ENCODE assay signal across 15 cellular contexts in the genomic region with DNA sequence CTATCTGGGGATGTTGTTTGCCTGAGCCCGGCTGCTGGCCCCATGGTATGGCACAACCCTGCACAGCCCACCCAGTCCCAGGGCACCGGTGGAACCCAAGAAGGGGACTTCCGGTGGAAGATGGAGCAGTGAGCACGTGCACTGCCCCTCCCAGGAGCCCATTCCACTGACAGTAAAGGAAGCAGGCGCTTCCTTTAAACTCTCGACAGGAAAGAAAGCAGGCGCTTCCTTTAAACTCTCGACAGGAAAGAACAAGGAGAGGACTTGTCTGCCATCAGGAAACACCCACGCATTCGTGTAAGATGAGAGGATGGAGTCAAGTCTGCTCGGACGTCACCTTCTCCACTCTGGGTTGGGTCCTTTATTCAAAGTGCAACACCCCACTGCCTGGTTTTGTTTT. TPM values are rescaled to one million over a fixed set of nuclear protein-coding genes. Genes with fewer than 3 reads are reported as not detected.
DNase-seq lines count a peak whose midpoint lies in the region; ATAC-seq, FAIRE-seq and TF ChIP-seq lines count a peak whose summit lies in the region.
"Had no signal": no experiment of that assay in that cellular context is flagged by ENCODE, and none has a peak within 500 bp of the region (broad histone marks: within the 10 kb centered on the region; RNA-seq: fewer than 3 reads in every experiment).

No MANE protein-coding gene starts in this region.

- TF ChIP-seq CTCF in right atrium auricular region (IDR thresholded peaks at IDR 0.05): no peak
- no peak for TF ChIP-seq CTCF in activated CD8-positive, alpha-beta T cell treated with anti-CD3 and anti-CD28 coated beads for 36 hours (IDR thresholded peaks at IDR 0.05)
- TF ChIP-seq CTCF in upper lobe of left lung (IDR thresholded peaks at IDR 0.05): no peak
- no peak for TF ChIP-seq CTCF in pancreas (IDR thresholded peaks at IDR 0.05)

- intact Hi-C loops in right cardiac atrium (cut with DNase I) (loop anchor here (5.0 to 10.0 kb wide), 6 partner anchors 221 to 1621 kb away; no protein-coding TSS in a partner anchor), pancreas (cut with DNase I) (no loop called here)
- intact Hi-C loops in activated CD8-positive, alpha-beta T cell treated with anti-CD3 and anti-CD28 coated beads for 36 hours (cut with micrococcal nuclease): loop anchor here (2.0 kb wide), 2 partner anchors 225 to 301 kb away; no protein-coding TSS in a partner anchor

- H3K27me3 ChIP-seq in right cardiac atrium (ENCODE audit: control insufficient read depth, insufficient read depth) (no peaks in the 10 kb centered on the region), right atrium auricular region (no peaks in the 10 kb centered on the region), upper lobe of left lung (no peaks in the 10 kb centered on the region), pancreas (no peaks in the 10 kb centered on the region)

- 36% methylated on average over 12 of the region's 12 CpGs for WGBS in right cardiac atrium
- 16 to 26% methylated on average over 11 to 12 of the region's 12 CpGs for whole genome bisulfite sequencing in upper lobe of left lung, 2 donors
- 42 to 58% methylated on average over 12 of the region's 12 CpGs for WGBS in pancreas, 2 donors

- peaks cover 2% of the 10 kb centered on the region for H3K4me1 ChIP-seq in right cardiac atrium (ENCODE audit: control insufficient read depth, insufficient read depth, low read length)
- H3K4me1 ChIP-seq in right atrium auricular region: peaks cover 0 to 21% of the 10 kb centered on the region in 2 donors
- peaks cover 0 to 22% (median 17%) of the 10 kb centered on the region in 4 donors for H3K4me1 ChIP-seq in upper lobe of left lung
- H3K4me1 ChIP-seq in pancreas: no peaks in the 10 kb centered on the region

- POLR2A ChIA-PET in activated CD8-positive, alpha-beta T cell treated with anti-CD3 and anti-CD28 coated beads for 36 hours (lab: Charles Lee): interaction anchor here (0.6 to 8.1 kb wide), 6 partner anchors 15 to 138 kb away, joined by 3 to 129 read pairs (median 3); a partner anchor contains a TSS

- H3K36me3 Mint-ChIP-seq in activated CD8-positive, alpha-beta T cell treated with anti-CD3 and anti-CD28 coated beads for 36 hours (ENCODE audit: low read depth): peaks cover 33% of the 10 kb centered on the region
- peaks cover 16 to 19% (median 18%) of the 10 kb centered on the region in 3 donors for H3K36me3 Mint-ChIP-seq in immature natural killer cell

- H3K27ac ChIP-seq in right cardiac atrium (ENCODE audit: low read length) (no peak overlapping the region), right atrium auricular region (no peak overlapping the region), upper lobe of left lung (peak overlapping the region; percentile 21 to 80 (median 68)), pancreas (no peak overlapping the region)

- H3K27me3 Mint-ChIP-seq in activated CD8-positive, alpha-beta T cell treated with anti-CD3 and anti-CD28 coated beads for 36 hours: no peaks in the 10 kb centered on the region
- peaks cover 6 to 21% (median 12%) of the 10 kb centered on the region in 3 donors for H3K27me3 Mint-ChIP-seq in immature natural killer cell (ENCODE audit: low read depth in 3 of 3)
- H3K27me3 Mint-ChIP-seq: stimulated activated memory B cell treated with anti-CD40 and anti-IgM and Interleukin-4, amounts not matched to agents 10 μg/mL and 1 μg/mL and 100 μg/mL, for 72 hours had no signal

- TF ChIP-seq EP300 in upper lobe of left lung (IDR thresholded peaks at IDR 0.05): peak in 3 of 4 donors; percentile 66 to 89 (median 87)

- H3K4me3 ChIP-seq in right cardiac atrium (ENCODE audit: low read length) (no peak overlapping the region), right atrium auricular region (no peak overlapping the region), upper lobe of left lung (no peak overlapping the region), pancreas (no peak overlapping the region)

- ATAC-seq in right cardiac atrium: peak; percentile 9 to 61
- ATAC-seq in activated CD8-positive, alpha-beta T cell treated with anti-CD3 and anti-CD28 coated beads for 36 hours: peak; percentile 14
- ATAC-seq in upper lobe of left lung (ENCODE audit: low FRiP score in 2 of 2): peak in 1 of 2 donors; percentile 31
- ATAC-seq in pancreas: no peak
- no peak for ATAC-seq in HG03139 (IDR thresholded peaks at IDR 0.05; ENCODE audit: unreplicated experiment)
- ATAC-seq: stimulated activated memory B cell treated with anti-CD40 and anti-IgM and Interleukin-4, amounts not matched to agents 10 μg/mL and 1 μg/mL and 100 μg/mL, for 72 hours had no signal

- no peak overlapping the region for H3K4me3 Mint-ChIP-seq in activated CD8-positive, alpha-beta T cell treated with anti-CD3 and anti-CD28 coated beads for 36 hours
- peak overlapping the region in 1 of 5 donors; percentile 4 for H3K4me3 Mint-ChIP-seq in immature natural killer cell
- H3K4me3 Mint-ChIP-seq: dendritic cell treated with granulocyte-macrophage colony-stimulating factor and Interleukin-4, amounts not matched to agents 40 ng/mL and 50 ng/mL, for 4 days; stimulated activated memory B cell treated with anti-CD40 and anti-IgM and Interleukin-4, amounts not matched to agents 10 μg/mL and 1 μg/mL and 100 μg/mL, for 72 hours had no signal

- peaks cover 20% of the 10 kb centered on the region for H3K9me3 Mint-ChIP-seq in activated CD8-positive, alpha-beta T cell treated with anti-CD3 and anti-CD28 coated beads for 36 hours
- peaks cover 0 to 2% (median 0%) of the 10 kb centered on the region in 6 donors for H3K9me3 Mint-ChIP-seq in immature natural killer cell
- H3K9me3 Mint-ChIP-seq: stimulated activated memory B cell treated with anti-CD40 and anti-IgM and Interleukin-4, amounts not matched to agents 10 μg/mL and 1 μg/mL and 100 μg/mL, for 72 hours had no signal

- CTCF ChIA-PET in activated CD8-positive, alpha-beta T cell treated with anti-CD3 and anti-CD28 coated beads for 36 hours (lab: Charles Lee): interaction anchor here (0.8 to 1.2 kb wide), 5 partner anchors 48 to 301 kb away, joined by 3 to 6 read pairs (median 3); no protein-coding TSS in a partner anchor

- no peak for FAIRE-seq in pancreas (lab: Jason Lieb, UNC)
- FAIRE-seq: frontal cortex had no signal

- DNase-seq in right cardiac atrium (no peak), right atrium auricular region (ENCODE audit: low spot score) (no peak), immature natural killer cell (peak in 1 of 3 donors; percentile 25), upper lobe of left lung (no peak), AG08396 (ENCODE audit: low spot score) (no peak), pancreas (no peak)
- DNase-seq in activated CD8-positive, alpha-beta T cell treated with anti-CD3 and anti-CD28 coated beads for 36 hours: peak; percentile 60
- DNase-seq: C1 segment of cervical spinal cord, KG1, NCI-H187, NCI-H748 treated with DMSO at 0.1 percent for 48 hours had no signal

- peaks cover 10% of the 10 kb centered on the region for H3K36me3 ChIP-seq in right atrium auricular region
- peaks cover under 1 to 20% (median 6%) of the 10 kb centered on the region in 4 donors for H3K36me3 ChIP-seq in upper lobe of left lung
- peaks cover 0 to 2% (median 0%) of the 10 kb centered on the region in 3 donors for H3K36me3 ChIP-seq in pancreas

- peak overlapping the region; percentile 73 for H3K27ac Mint-ChIP-seq in activated CD8-positive, alpha-beta T cell treated with anti-CD3 and anti-CD28 coated beads for 36 hours
- peak overlapping the region in 5 of 6 donors; percentile 73 to 99 (median 94) for H3K27ac Mint-ChIP-seq in immature natural killer cell
- H3K27ac Mint-ChIP-seq: stimulated activated memory B cell treated with anti-CD40 and anti-IgM and Interleukin-4, amounts not matched to agents 10 μg/mL and 1 μg/mL and 100 μg/mL, for 72 hours had no signal

- no peaks in the 10 kb centered on the region for H3K9me3 ChIP-seq in right cardiac atrium (ENCODE audit: control insufficient read depth, low read length)
- H3K9me3 ChIP-seq in right atrium auricular region: no peaks in the 10 kb centered on the region
- no peaks in the 10 kb centered on the region for H3K9me3 ChIP-seq in upper lobe of left lung
- H3K9me3 ChIP-seq in pancreas: no peaks in the 10 kb centered on the region

- H3K4me1 Mint-ChIP-seq in activated CD8-positive, alpha-beta T cell treated with anti-CD3 and anti-CD28 coated beads for 36 hours (ENCODE audit: low read depth): peaks cover 71% of the 10 kb centered on the region
- H3K4me1 Mint-ChIP-seq in immature natural killer cell: peaks cover 65 to 69% of the 10 kb centered on the region in 2 donors

- TF ChIP-seq POLR2A in upper lobe of left lung (IDR thresholded peaks at IDR 0.05): no peak

RNA-seq across cellular contexts. Expression of a gene that starts 53.7 kb away (rescaled TPM):
- total RNA-seq in right cardiac atrium (1 to 10 TPM in 2 of 4 donors, under 1 TPM in 2; 0.65 to 1.4 (median 0.98) TPM), right atrium auricular region (1 to 10 TPM in 1 of 2 donors, under 1 TPM in 1; 0.07 to 1.3 TPM), upper lobe of left lung (10 to 100 TPM in 1 of 6 donors, 1 to 10 TPM in 5; 2.0 to 10.1 (median 3.6) TPM), pancreas (under 1 TPM in 4 of 6 donors, not detected in 2; 0.17 to 0.79 (median 0.53) TPM)
- polyA plus RNA-seq in right cardiac atrium (0.34 TPM), immature natural killer cell (10 to 100 TPM; 27.5 to 59.7 (median 49.6) TPM), pancreas (under 1 TPM; 0.08 to 0.09 TPM)
- total RNA-seq in activated CD8-positive, alpha-beta T cell treated with anti-CD3 and anti-CD28 coated beads for 36 hours: 10 to 100 TPM; 95.6 to 97.2 TPM

Comparison
In these comparisons a context has a peak if more than half of its experiments do, and no peak if none do; other contexts are left out.
1. ATAC-seq: peak in right cardiac atrium (2 of 2) and activated CD8-positive, alpha-beta T cell treated with anti-CD3 and anti-CD28 coated beads for 36 hours (single experiment); none in pancreas (0 of 4) and HG03139 (single experiment).
2. H3K27ac ChIP-seq: peak in upper lobe of left lung (4 of 4); none in right cardiac atrium (single experiment), right atrium auricular region (0 of 2) and pancreas (0 of 4).
3. RNA of a gene that starts 53.7 kb away (total RNA-seq): 95.6 to 97.2 TPM in activated CD8-positive, alpha-beta T cell treated with anti-CD3 and anti-CD28 coated beads for 36 hours; 2.0 to 10.1 TPM in upper lobe of left lung, 0.07 to 1.3 TPM in right atrium auricular region, 0.65 to 1.4 TPM in right cardiac atrium and 0.17 to 0.79 TPM in pancreas; every median in the first group is over 4 times any median in the second.
4. intact Hi-C loops: an anchor here in right cardiac atrium (5.0 to 10.0 kb wide) and activated CD8-positive, alpha-beta T cell treated with anti-CD3 and anti-CD28 coated beads for 36 hours (2.0 kb wide); none called in pancreas.